Comparison of ENCODE assay signal across 8 cellular contexts in the genomic region with DNA sequence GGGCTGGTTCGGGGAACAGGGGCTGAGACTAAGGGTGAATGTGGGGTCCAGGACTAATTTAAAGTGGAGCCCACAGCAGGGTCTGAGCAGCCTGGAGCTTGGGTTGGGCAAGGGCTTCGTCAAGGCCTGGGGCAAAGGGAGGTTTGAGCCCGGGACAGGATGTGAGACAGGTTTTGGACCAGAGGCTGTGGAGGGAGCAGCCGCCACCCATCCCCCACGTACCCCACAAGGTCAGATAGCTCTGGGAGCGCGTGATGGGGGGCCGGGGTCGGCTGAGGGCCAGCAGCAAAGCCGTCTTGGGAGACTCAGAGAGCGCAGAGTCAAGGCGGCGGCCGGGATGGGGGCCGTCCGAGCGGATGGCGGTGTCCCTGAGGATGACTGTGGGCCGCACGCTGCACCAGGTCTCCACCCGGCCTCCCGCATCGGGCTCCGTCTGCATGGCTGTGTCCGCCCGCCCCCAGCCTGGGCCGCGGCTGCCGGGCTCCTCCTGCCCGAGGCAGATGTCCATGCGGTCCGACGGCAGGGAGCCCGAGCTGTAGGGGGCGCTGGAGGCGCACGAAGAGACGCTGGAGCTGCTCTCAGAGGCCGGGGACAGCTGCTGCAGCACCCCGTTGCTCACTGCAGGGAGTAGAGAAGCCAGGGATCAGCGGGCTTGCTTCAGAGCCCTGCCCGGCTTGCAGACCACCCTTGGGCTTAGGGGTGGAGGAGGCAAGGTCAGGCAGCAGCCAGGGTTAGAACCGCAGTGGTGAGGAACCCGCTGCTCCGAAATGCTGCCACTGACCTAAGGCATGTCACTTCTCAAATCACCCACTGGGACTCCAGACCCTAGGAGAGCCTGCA. TPM values are rescaled to one million over a fixed set of nuclear protein-coding genes. Genes with fewer than 3 reads are reported as not detected.
DNase-seq lines count a peak whose midpoint lies in the region; ATAC-seq, FAIRE-seq and TF ChIP-seq lines count a peak whose summit lies in the region.

No MANE protein-coding gene starts in this region.

- H3K4me3 ChIP-seq in RWPE2 (ENCODE audit: severe bottlenecking) (no peak overlapping the region), neutrophil (ENCODE audit: low read depth in 1 of 2, low read length in 1 of 2) (no peak overlapping the region), tibial nerve (no peak overlapping the region)

- WGBS in tibial nerve, 2 donors = 22% methylated on average over 28 to 43 of the region's 45 CpGs

- peak; percentile 63 for ATAC-seq in RWPE2 (ENCODE audit: low read depth)

- no peaks in the 10 kb centered on the region for H3K27me3 ChIP-seq in RWPE2 (ENCODE audit: insufficient read depth, poor library complexity, severe bottlenecking)
- H3K27me3 ChIP-seq in neutrophil = peaks cover 54% of the 10 kb centered on the region
- peaks cover 0 to 12% of the 10 kb centered on the region in 2 donors for H3K27me3 ChIP-seq in tibial nerve

- H3K27ac ChIP-seq in RWPE2 (ENCODE audit: poor library complexity, severe bottlenecking) (no peak overlapping the region), neutrophil (no peak overlapping the region), tibial nerve (peak overlapping the region in 2 of 4 donors; percentile 19 to 41)

- no peaks in the 10 kb centered on the region for H3K9me3 ChIP-seq in RWPE2 (ENCODE audit: severe bottlenecking)
- no peaks in the 10 kb centered on the region for H3K9me3 ChIP-seq in neutrophil
- H3K9me3 ChIP-seq in tibial nerve = no peaks in the 10 kb centered on the region

- peak; percentile 75 for TF ChIP-seq CTCF in D721Med (IDR thresholded peaks at IDR 0.05; ENCODE audit: insufficient read depth, missing control alignments)
- TF ChIP-seq CTCF in RWPE2 (IDR thresholded peaks at IDR 0.05; ENCODE audit: poor library complexity, severe bottlenecking) = peak; percentile 62
- peak; percentile 35 for TF ChIP-seq CTCF in neutrophil (IDR thresholded peaks at IDR 0.05)
- peak; percentile 53 to 75 (median 71) for TF ChIP-seq CTCF in tibial nerve (IDR thresholded peaks at IDR 0.05)

- H3K36me3 ChIP-seq in RWPE2 (ENCODE audit: low read depth) (no peaks in the 10 kb centered on the region), neutrophil (no peaks in the 10 kb centered on the region), tibial nerve (no peaks in the 10 kb centered on the region)

- no peak for TF ChIP-seq POLR2A in tibial nerve (IDR thresholded peaks at IDR 0.05)

- TF ChIP-seq EP300 in tibial nerve (IDR thresholded peaks at IDR 0.05) = no peak

- peak; percentile 98 for DNase-seq in D721Med (ENCODE audit: insufficient read length, low spot score)
- DNase-seq in HTR-8/SVneo (ENCODE audit: insufficient read length, low spot score) = peak; percentile 89
- no peak for DNase-seq in RWPE2 (ENCODE audit: low spot score)
- peak; percentile 89 for DNase-seq in activated effector memory CD4-positive, alpha-beta T cell treated with anti-CD3 and anti-CD28 coated beads, Interleukin-2, amount 50 U/mL, for 16 hours
- peak; percentile 67 for DNase-seq in foreskin melanocyte
- DNase-seq in tibial nerve (ENCODE audit: low spot score in 2 of 2) = peak; percentile 66 to 80
- DNase-seq in NCI-H446 treated with DMSO at 0.1 percent for 48 hours (lab: John Stamatoyannopoulos, UW) = no peak

- no peak for FAIRE-seq in D721Med (lab: Jason Lieb, UNC)
- FAIRE-seq in HTR-8/SVneo (lab: Jason Lieb, UNC) = peak; percentile 60

- H3K4me1 ChIP-seq in RWPE2 (ENCODE audit: insufficient read depth, poor library complexity, severe bottlenecking) = no peaks in the 10 kb centered on the region
- peaks cover 0 to 14% of the 10 kb centered on the region in 2 experiments for H3K4me1 ChIP-seq in neutrophil (ENCODE audit: control insufficient read depth in 1 of 2, insufficient read depth in 1 of 2, low read depth in 1 of 2, low read length in 1 of 2)
- H3K4me1 ChIP-seq in tibial nerve = peaks cover 0 to 20% (median 17%) of the 10 kb centered on the region in 4 donors

RNA-seq across cellular contexts. Expression of a gene that starts 12.1 kb away (rescaled TPM):
- total RNA-seq in tibial nerve = 1 to 10 TPM in 3 of 4 donors, under 1 TPM in 1; 0.84 to 2.4 (median 1.9) TPM

RNA-seq across cellular contexts. Expression of a gene that starts 12.2 kb away (rescaled TPM):
- total RNA-seq in tibial nerve = 100 to 1,000 TPM in 2 of 4 donors, 10 to 100 TPM in 2; 77.4 to 181 (median 106) TPM

RNA-seq across cellular contexts. Expression of a gene that starts 19.2 kb away (rescaled TPM):
- total RNA-seq in tibial nerve = 100 to 1,000 TPM in 2 of 4 donors, 10 to 100 TPM in 2; 81.4 to 134 (median 98.7) TPM

RNA-seq across cellular contexts. Expression of a gene that starts 31.5 kb away (rescaled TPM):
- total RNA-seq in tibial nerve = 10 to 100 TPM in 1 of 4 donors, 1 to 10 TPM in 3; 5.0 to 11.4 (median 6.6) TPM

RNA-seq across cellular contexts. Expression of a gene that starts 31.5 kb away (rescaled TPM):
- 100 to 1,000 TPM in 2 of 4 donors, 10 to 100 TPM in 2; 64.1 to 146 (median 99.5) TPM for total RNA-seq in tibial nerve

Comparison
In these comparisons a context has a peak if more than half of its experiments do, and no peak if none do; other contexts are left out.
1. DNase-seq: peak in D721Med (single experiment), HTR-8/SVneo (single experiment), activated effector memory CD4-positive, alpha-beta T cell treated with anti-CD3 and anti-CD28 coated beads, Interleukin-2, amount 50 U/mL, for 16 hours (single experiment), foreskin melanocyte (single experiment) and tibial nerve (2 of 2); none in RWPE2 (single experiment) and NCI-H446 treated with DMSO at 0.1 percent for 48 hours (single experiment).
2. Peak in every context shown above with its lines, with median percentiles within 50 percentile points of each other: CTCF ChIP-seq.